In the genomic region with DNA sequence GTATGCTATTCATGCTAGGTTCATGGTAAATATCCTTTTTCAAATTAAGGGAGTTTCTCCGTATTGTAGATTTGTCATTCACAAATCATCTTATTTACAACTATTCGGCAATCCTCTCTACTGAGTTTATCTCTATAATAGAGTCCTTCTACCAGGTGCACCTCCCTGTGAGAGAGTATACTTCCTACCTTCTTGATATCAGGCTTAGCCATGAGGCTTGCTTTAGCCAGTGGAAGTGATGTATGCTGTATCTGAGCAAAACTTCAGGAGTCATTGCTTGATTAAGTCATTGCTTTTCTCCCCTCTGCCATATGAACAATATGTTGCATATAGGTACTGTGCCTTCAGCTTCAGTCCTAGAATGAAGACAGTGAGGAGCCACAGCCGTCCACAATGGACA, we compare ENCODE assay signal across 34 cellular contexts.
"Had no signal": no experiment of that assay in that cellular context is flagged by ENCODE, and none has a peak within 500 bp of the region (broad histone marks: within the 10 kb centered on the region; RNA-seq: fewer than 3 reads in every experiment).

No MANE protein-coding gene starts in this region.

- H3K9me3 ChIP-seq: MG63 had no signal

- DNase-seq: activated CD4-positive, alpha-beta T cell treated with anti-CD3 and anti-CD28 coated beads, Interleukin-2, amount 10 ng/mL, durations not matched to agents 24 days and 14 days; activated CD4-positive, alpha-beta T cell treated with anti-CD3 and anti-CD28 coated beads, Interleukin-2, amount 50 U/mL, for 4 hours; activated CD8-positive, alpha-beta T cell treated with anti-CD3 and anti-CD28 coated beads for 36 hours; activated effector memory CD4-positive, alpha-beta T cell treated with anti-CD3 and anti-CD28 coated beads, Interleukin-2, amount 50 U/mL, for 16 hours; activated naive CD4-positive, alpha-beta T cell; activated naive CD4-positive, alpha-beta T cell treated with anti-CD3 and anti-CD28 coated beads, Interleukin-2, amount 50 U/mL, for 16 hours; activated naive CD8-positive, alpha-beta T cell treated with anti-CD3 and anti-CD28 coated beads for 36 hours; activated T-cell treated with anti-CD3 and anti-CD28 coated beads, Interleukin-2, amount 50 U/mL, for 1 hour; activated T-cell treated with anti-CD3 and anti-CD28 coated beads, Interleukin-2, amount 50 U/mL, for 72 hours; amniotic stem cell; aorta; brain microvascular endothelial cell; central memory CD4-positive, alpha-beta T cell; Kasumi-1; MG63; NCI-H1048; NCI-H1105 treated with DMSO at 0.1 percent for 48 hours; NCI-H1436; NCI-H1694; NCI-H1930; NCI-H2081 treated with DMSO at 0.1 percent for 48 hours; NCI-H226; NCI-H524 treated with DMSO at 0.1 percent for 48 hours; PC-3; SIG-M5; T-helper 1 cell; T-helper 2 cell; T1000; WERI-Rb-1 had no signal

- H3K27ac ChIP-seq: brain microvascular endothelial cell, RWPE1, WERI-Rb-1 had no signal

- H3K9me3 Mint-ChIP-seq: activated CD4-positive, alpha-beta T cell treated with anti-CD3 and anti-CD28 coated beads, Interleukin-2, amount 10 ng/mL, durations not matched to agents 24 days and 14 days; activated CD8-positive, alpha-beta T cell treated with anti-CD3 and anti-CD28 coated beads for 36 hours; activated naive CD8-positive, alpha-beta T cell treated with anti-CD3 and anti-CD28 coated beads for 36 hours; activated T-cell treated with anti-CD3 and anti-CD28 coated beads, Interleukin-2, amount 50 U/mL, for 72 hours; activated T-helper 17 cell treated with anti-CD3 and anti-CD28 coated beads, Interleukin-2, amount 50 U/mL, for 72 hours had no signal

- H3K27me3 Mint-ChIP-seq: activated CD4-positive, alpha-beta T cell treated with anti-CD3 and anti-CD28 coated beads, Interleukin-2, amount 10 ng/mL, durations not matched to agents 24 days and 14 days; activated CD8-positive, alpha-beta T cell treated with anti-CD3 and anti-CD28 coated beads for 36 hours; activated naive CD8-positive, alpha-beta T cell treated with anti-CD3 and anti-CD28 coated beads for 36 hours; activated T-helper 17 cell treated with anti-CD3 and anti-CD28 coated beads, Interleukin-2, amount 50 U/mL, for 72 hours had no signal

- H3K4me3 Mint-ChIP-seq: activated CD4-positive, alpha-beta T cell treated with anti-CD3 and anti-CD28 coated beads, Interleukin-2, amount 10 ng/mL, durations not matched to agents 24 days and 14 days; activated CD8-positive, alpha-beta T cell treated with anti-CD3 and anti-CD28 coated beads for 36 hours; activated naive CD8-positive, alpha-beta T cell treated with anti-CD3 and anti-CD28 coated beads for 36 hours; activated T-cell treated with anti-CD3 and anti-CD28 coated beads, Interleukin-2, amount 50 U/mL, for 72 hours; activated T-helper 17 cell treated with anti-CD3 and anti-CD28 coated beads, Interleukin-2, amount 50 U/mL, for 72 hours had no signal

- ATAC-seq: activated CD8-positive, alpha-beta T cell treated with anti-CD3 and anti-CD28 coated beads for 36 hours; activated T-cell treated with anti-CD3 and anti-CD28 coated beads, Interleukin-2, amount 50 U/mL, for 72 hours; activated T-helper 17 cell treated with anti-CD3 and anti-CD28 coated beads, Interleukin-2, amount 50 U/mL, for 72 hours; PC-3; Right ventricle myocardium inferior; SK-N-SH treated with all-trans-retinoic acid at 6 μM for 48 hours had no signal

- H3K4me3 ChIP-seq: MG63 had no signal

- FAIRE-seq: RCC 7860 had no signal

- H3K27ac Mint-ChIP-seq: activated CD4-positive, alpha-beta T cell treated with anti-CD3 and anti-CD28 coated beads, Interleukin-2, amount 10 ng/mL, durations not matched to agents 24 days and 14 days; activated naive CD8-positive, alpha-beta T cell treated with anti-CD3 and anti-CD28 coated beads for 36 hours; activated T-cell treated with anti-CD3 and anti-CD28 coated beads, Interleukin-2, amount 50 U/mL, for 72 hours; activated T-helper 17 cell treated with anti-CD3 and anti-CD28 coated beads, Interleukin-2, amount 50 U/mL, for 72 hours had no signal

- H3K27me3 ChIP-seq: brain microvascular endothelial cell, MG63 had no signal
